8 cellular contexts compared by ENCODE assay signal in the genomic region with DNA sequence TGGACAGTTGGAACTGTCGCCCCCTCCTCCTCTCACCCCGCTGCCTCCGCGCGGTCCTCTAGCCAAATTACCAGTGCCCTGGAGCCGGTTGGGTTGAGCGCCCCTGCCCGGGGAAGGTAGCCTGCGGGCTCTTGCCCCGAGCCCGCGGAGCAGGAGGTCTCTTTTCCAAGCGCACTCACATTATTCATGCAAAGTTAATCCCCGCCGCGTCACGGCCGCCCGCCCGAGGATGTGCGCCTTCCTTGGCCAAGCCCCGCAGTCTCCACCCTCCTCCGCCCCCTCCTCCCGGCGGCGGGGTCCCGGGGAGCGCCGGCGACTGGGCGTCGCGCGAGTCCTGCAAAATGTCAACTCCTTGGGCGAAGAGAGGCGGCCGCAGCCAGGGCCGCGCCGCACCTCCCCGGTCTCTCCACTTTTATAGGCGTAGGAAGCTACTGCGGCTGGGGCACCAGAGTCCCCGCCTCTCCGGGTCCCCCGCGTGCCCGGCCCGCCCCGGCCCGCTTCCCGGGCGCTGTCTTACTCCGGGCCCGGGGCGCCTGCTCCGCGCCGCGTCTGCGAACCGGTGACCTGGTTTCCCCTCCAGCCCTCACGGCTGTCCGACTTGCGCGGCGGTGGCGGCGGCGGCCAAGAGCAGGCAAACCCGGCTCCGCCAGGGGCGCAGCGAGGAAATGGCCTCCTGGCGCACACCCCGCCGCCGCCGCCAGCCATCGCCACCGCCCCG. TPM values are rescaled to one million over a fixed set of nuclear protein-coding genes. Genes with fewer than 3 reads are reported as not detected.
DNase-seq lines count a peak whose midpoint lies in the region; ATAC-seq and TF ChIP-seq lines count a peak whose summit lies in the region.

A gene (minus strand): TSS at position 235 of the 718 bp plus-strand sequence.

- intact Hi-C loops in left colon (cut with DNase I, micrococcal nuclease): loop anchor here in 1 of 2 donors (10.0 kb wide), 1 partner anchor 130 kb away; no protein-coding TSS in a partner anchor
- intact Hi-C loops in activated T-helper 1 cell treated with anti-CD3 and anti-CD28 coated beads, Interleukin-12 subunit alpha, Interleukin-12 subunit beta, Interleukin-2, Interleukin-4 antibody, amounts not matched to agents 30 ng/mL and 10 ng/mL and 1 ng/mL, durations not matched to agents 14 hours and 24 hours and 36 hours (cut with micrococcal nuclease): no loop called here

- no peak within 1 kb of the TSS for H3K4me3 Mint-ChIP-seq in activated T-helper 1 cell treated with anti-CD3 and anti-CD28 coated beads, Interleukin-12 subunit alpha, Interleukin-12 subunit beta, Interleukin-2, Interleukin-4 antibody, amounts not matched to agents 30 ng/mL and 10 ng/mL and 1 ng/mL, durations not matched to agents 14 hours and 24 hours and 36 hours

- TF ChIP-seq CTCF in coronary artery (IDR thresholded peaks at IDR 0.05): no peak

- H3K36me3 Mint-ChIP-seq in activated T-helper 1 cell treated with anti-CD3 and anti-CD28 coated beads, Interleukin-12 subunit alpha, Interleukin-12 subunit beta, Interleukin-2, Interleukin-4 antibody, amounts not matched to agents 30 ng/mL and 10 ng/mL and 1 ng/mL, durations not matched to agents 14 hours and 24 hours and 36 hours (ENCODE audit: low read depth): no peaks in the 10 kb centered on the region

- peak within 1 kb of the TSS; percentile 94 for H3K4me3 ChIP-seq in coronary artery

- no peaks in the 10 kb centered on the region for H3K4me1 Mint-ChIP-seq in activated T-helper 1 cell treated with anti-CD3 and anti-CD28 coated beads, Interleukin-12 subunit alpha, Interleukin-12 subunit beta, Interleukin-2, Interleukin-4 antibody, amounts not matched to agents 30 ng/mL and 10 ng/mL and 1 ng/mL, durations not matched to agents 14 hours and 24 hours and 36 hours (ENCODE audit: low read depth)

- peak; percentile 67 for ATAC-seq in GM21528 (IDR thresholded peaks at IDR 0.05; ENCODE audit: low FRiP score, unreplicated experiment)
- peak; percentile 79 for ATAC-seq in left colon

- peaks cover 55% of the 10 kb centered on the region for H3K27me3 Mint-ChIP-seq in activated T-helper 1 cell treated with anti-CD3 and anti-CD28 coated beads, Interleukin-12 subunit alpha, Interleukin-12 subunit beta, Interleukin-2, Interleukin-4 antibody, amounts not matched to agents 30 ng/mL and 10 ng/mL and 1 ng/mL, durations not matched to agents 14 hours and 24 hours and 36 hours (ENCODE audit: insufficient read depth)

- H3K27ac ChIP-seq in coronary artery: peak within 1 kb of the TSS; percentile 93 to 99

- no peaks in the 10 kb centered on the region for H3K9me3 Mint-ChIP-seq in activated T-helper 1 cell treated with anti-CD3 and anti-CD28 coated beads, Interleukin-12 subunit alpha, Interleukin-12 subunit beta, Interleukin-2, Interleukin-4 antibody, amounts not matched to agents 30 ng/mL and 10 ng/mL and 1 ng/mL, durations not matched to agents 14 hours and 24 hours and 36 hours

- no peak within 1 kb of the TSS for H3K27ac Mint-ChIP-seq in activated T-helper 1 cell treated with anti-CD3 and anti-CD28 coated beads, Interleukin-12 subunit alpha, Interleukin-12 subunit beta, Interleukin-2, Interleukin-4 antibody, amounts not matched to agents 30 ng/mL and 10 ng/mL and 1 ng/mL, durations not matched to agents 14 hours and 24 hours and 36 hours

- DNase-seq in COLO668 (lab: John Stamatoyannopoulos, UW; ENCODE audit: unreplicated experiment): peak; percentile 36
- DNase-seq in NCI-H82 treated with DMSO at 0.1 percent for 48 hours (lab: John Stamatoyannopoulos, UW; ENCODE audit: unreplicated experiment): peak; percentile 33
- DNase-seq in coronary artery (ENCODE audit: low spot score): peak; percentile 87
- DNase-seq in left colon: peak; percentile 75 to 78
- DNase-seq in stimulated activated CD8-positive, alpha-beta memory T cell treated with anti-CD3 and anti-CD28 coated beads, Interleukin-4, amount 100 ng/mL, for 48 hours: peak; percentile 26
- no peak for DNase-seq in NK-92 treated with Interleukin-12 subunit alpha and Interleukin-12 subunit beta, amount 100 ng/mL, for 24 hours (lab: John Stamatoyannopoulos, UW)
- no peak for DNase-seq in activated T-helper 1 cell treated with anti-CD3 and anti-CD28 coated beads, Interleukin-12 subunit alpha, Interleukin-12 subunit beta, Interleukin-2, Interleukin-4 antibody, amounts not matched to agents 30 ng/mL and 10 ng/mL and 1 ng/mL, durations not matched to agents 14 hours and 24 hours and 36 hours (ENCODE audit: low spot score)

RNA-seq across cellular contexts. Expression of the gene that starts here (rescaled TPM):
- total RNA-seq in left colon: 10 to 100 TPM; 26.2 to 33.7 TPM
- not detected in 2 replicates for total RNA-seq in activated T-helper 1 cell treated with anti-CD3 and anti-CD28 coated beads, Interleukin-12 subunit alpha, Interleukin-12 subunit beta, Interleukin-2, Interleukin-4 antibody, amounts not matched to agents 30 ng/mL and 10 ng/mL and 1 ng/mL, durations not matched to agents 14 hours and 24 hours and 36 hours

Comparison
In these comparisons a context has a peak if more than half of its experiments do, and no peak if none do; other contexts are left out.
1. RNA of the gene that starts here (total RNA-seq): 26.2 to 33.7 TPM in left colon; not detected in activated T-helper 1 cell treated with anti-CD3 and anti-CD28 coated beads, Interleukin-12 subunit alpha, Interleukin-12 subunit beta, Interleukin-2, Interleukin-4 antibody, amounts not matched to agents 30 ng/mL and 10 ng/mL and 1 ng/mL, durations not matched to agents 14 hours and 24 hours and 36 hours; every median in the first group is over 10 times any median in the second.
2. DNase-seq: peak in COLO668 (single experiment), NCI-H82 treated with DMSO at 0.1 percent for 48 hours (single experiment), coronary artery (single experiment), left colon (2 of 2) and stimulated activated CD8-positive, alpha-beta memory T cell treated with anti-CD3 and anti-CD28 coated beads, Interleukin-4, amount 100 ng/mL, for 48 hours (single experiment); none in NK-92 treated with Interleukin-12 subunit alpha and Interleukin-12 subunit beta, amount 100 ng/mL, for 24 hours (single experiment) and activated T-helper 1 cell treated with anti-CD3 and anti-CD28 coated beads, Interleukin-12 subunit alpha, Interleukin-12 subunit beta, Interleukin-2, Interleukin-4 antibody, amounts not matched to agents 30 ng/mL and 10 ng/mL and 1 ng/mL, durations not matched to agents 14 hours and 24 hours and 36 hours (single experiment).